In the genomic region with DNA sequence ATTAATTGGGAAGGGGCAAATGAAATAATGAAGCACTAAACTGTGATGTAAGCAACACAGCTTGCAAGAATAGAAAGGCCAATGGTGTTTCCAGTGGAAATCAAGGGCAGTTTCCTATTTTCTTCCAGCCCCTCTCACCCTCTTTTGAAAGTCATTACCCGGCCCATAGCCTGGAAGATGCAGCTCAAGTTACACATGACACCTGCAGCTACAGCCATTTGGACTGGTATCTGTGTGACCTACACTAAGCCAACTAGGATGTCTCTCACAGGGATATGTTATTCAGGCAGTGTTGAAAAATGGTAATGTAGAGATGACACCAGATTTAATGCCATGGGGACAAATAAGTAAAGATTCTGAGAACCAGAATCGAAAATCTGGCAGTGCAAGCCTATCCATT, we compare ENCODE assay signal across 18 cellular contexts.
DNase-seq lines count a peak whose midpoint lies in the region; ATAC-seq, FAIRE-seq and TF ChIP-seq lines count a peak whose summit lies in the region.
"Had no signal": no experiment of that assay in that cellular context is flagged by ENCODE, and none has a peak within 500 bp of the region (broad histone marks: within the 10 kb centered on the region; RNA-seq: fewer than 3 reads in every experiment).

No MANE protein-coding gene starts in this region.

- H3K36me3 ChIP-seq in KMS-11 (ENCODE audit: insufficient read depth) = no peaks in the 10 kb centered on the region
- H3K36me3 ChIP-seq in bronchial epithelial cell (ENCODE audit: control insufficient read depth, insufficient read depth, low read length) = no peaks in the 10 kb centered on the region
- H3K36me3 ChIP-seq in CD8-positive, alpha-beta memory T cell (ENCODE audit: insufficient read depth, low read length) = no peaks in the 10 kb centered on the region

- H3K9me3 Mint-ChIP-seq in CD8-positive, alpha-beta memory T cell = peaks cover 5 to 16% (median 8%) of the 10 kb centered on the region in 5 donors
- H3K9me3 Mint-ChIP-seq: H9 had no signal

- POLR2A ChIA-PET in CD8-positive, alpha-beta memory T cell (lab: Charles Lee) = no interaction called here

- H3K4me3 ChIP-seq in KMS-11 (IDR thresholded peaks at IDR 0.05; ENCODE audit: insufficient read depth, low read depth, low read length) (no peak overlapping the region), bronchial epithelial cell (ENCODE audit: low read depth, low read length) (no peak overlapping the region)
- H3K4me3 ChIP-seq in CD8-positive, alpha-beta memory T cell (ENCODE audit: low read length) = no peak overlapping the region
- H3K4me3 ChIP-seq: GM12878 had no signal

- no peaks in the 10 kb centered on the region for H3K79me2 ChIP-seq in KMS-11 (ENCODE audit: insufficient read depth, low read depth)

- H3K27ac Mint-ChIP-seq in CD8-positive, alpha-beta memory T cell = no peak overlapping the region
- H3K27ac Mint-ChIP-seq: CD4-positive, alpha-beta T cell; H9 had no signal

- peaks cover 81% of the 10 kb centered on the region for H3K4me1 ChIP-seq in KMS-11 (ENCODE audit: low read depth, poor library complexity, severe bottlenecking)
- no peaks in the 10 kb centered on the region for H3K4me1 ChIP-seq in CD8-positive, alpha-beta memory T cell (ENCODE audit: insufficient read depth, low read length)

- TF ChIP-seq CTCF in KMS-11 (conservative IDR thresholded peaks at IDR 0.05; ENCODE audit: low read depth, low read length) = no peak
- TF ChIP-seq CTCF in bronchial epithelial cell (IDR thresholded peaks at IDR 0.05; ENCODE audit: insufficient read depth, low read length, severe bottlenecking) = no peak
- no peak for TF ChIP-seq CTCF in GM10266 (IDR thresholded peaks at IDR 0.05; ENCODE audit: control insufficient read depth, insufficient read depth, low read depth, missing control alignments)

- FAIRE-seq in GM12891 (lab: Jason Lieb, UNC) (peak; percentile 60), bronchial epithelial cell (lab: Jason Lieb, UNC) (peak; percentile 23)
- FAIRE-seq: A204.1, GM12878, GM19239, H1 had no signal

- peak overlapping the region; percentile 5; the same call in 1 of the 2 replicates for H3K4me2 ChIP-seq in KMS-11

- H3K36me3 Mint-ChIP-seq in CD8-positive, alpha-beta memory T cell = no peaks in the 10 kb centered on the region

- ATAC-seq in HG03521 (IDR thresholded peaks at IDR 0.05; ENCODE audit: unreplicated experiment) = no peak
- ATAC-seq: GM12878 had no signal

- H3K9ac ChIP-seq in KMS-11 = no peak overlapping the region

- CTCF ChIA-PET in CD8-positive, alpha-beta memory T cell (lab: Charles Lee) = no interaction called here

- TF ChIP-seq POLR2A in GM12891 (IDR thresholded peaks at IDR 0.05; ENCODE audit: low read depth, low read length) = no peak

- no peak overlapping the region for H2AFZ ChIP-seq in KMS-11 (ENCODE audit: low read depth)

- H3K9me3 ChIP-seq in CD8-positive, alpha-beta memory T cell (ENCODE audit: low read length) = no peaks in the 10 kb centered on the region

- DNase-seq in GM12891 (ENCODE audit: insufficient read length, low spot score) = no peak
- peak; percentile 63 to 75 for DNase-seq in NCI-H524 (lab: John Stamatoyannopoulos, UW)
- no peak for DNase-seq in bronchial epithelial cell (ENCODE audit: low read depth)
- DNase-seq in CD8-positive, alpha-beta memory T cell = no peak
- no peak for DNase-seq in GM10266 (ENCODE audit: extremely low spot score)
- DNase-seq: ACHN; Calu3; CD4-positive, alpha-beta T cell; DMS79 treated with DMSO at 0.1 percent for 48 hours; GF-D8; H9 had no signal

- peaks cover 0 to 3% of the 10 kb centered on the region in 2 donors for H3K27me3 Mint-ChIP-seq in CD8-positive, alpha-beta memory T cell
- H3K27me3 Mint-ChIP-seq: CD4-positive, alpha-beta T cell had no signal

- H3K4me1 Mint-ChIP-seq in CD8-positive, alpha-beta memory T cell = peaks cover 0 to 11% (median 3%) of the 10 kb centered on the region in 3 donors

- no peaks in the 10 kb centered on the region for H4K20me1 ChIP-seq in KMS-11 (ENCODE audit: insufficient read depth)

- no peak overlapping the region for H3K27ac ChIP-seq in KMS-11
- no peak overlapping the region for H3K27ac ChIP-seq in CD8-positive, alpha-beta memory T cell (ENCODE audit: low read depth, low read length)
- H3K27ac ChIP-seq: C4-2B had no signal

- no peaks in the 10 kb centered on the region for H3K27me3 ChIP-seq in KMS-11 (ENCODE audit: insufficient read depth, low read depth)
- H3K27me3 ChIP-seq in bronchial epithelial cell (ENCODE audit: control insufficient read depth, insufficient read depth, low read length) = no peaks in the 10 kb centered on the region
- no peaks in the 10 kb centered on the region for H3K27me3 ChIP-seq in CD8-positive, alpha-beta memory T cell (ENCODE audit: insufficient read depth, low read length, poor library complexity, severe bottlenecking)

- H3K4me3 Mint-ChIP-seq in CD8-positive, alpha-beta memory T cell = no peak overlapping the region
- H3K4me3 Mint-ChIP-seq: CD4-positive, alpha-beta T cell; H9 had no signal

TF ChIP-seq in GM12891, 5 proteins besides CTCF, POLR2A, EP300 and RAD21:
- TF ChIP-seq PAX5 (IDR thresholded peaks at IDR 0.05; ENCODE audit: insufficient read depth, low read length, severe bottlenecking) (no peak), SPI1 (IDR thresholded peaks at IDR 0.05; ENCODE audit: low read depth, low read length) (no peak), POLR2AphosphoS5 (IDR thresholded peaks at IDR 0.05; ENCODE audit: low read depth, low read length) (no peak), POU2F2 (IDR thresholded peaks at IDR 0.05; ENCODE audit: low read depth, low read length) (no peak), TAF1 (IDR thresholded peaks at IDR 0.05; ENCODE audit: low read depth, low read length) (no peak)

Comparison
In these comparisons a context has a peak if more than half of its experiments do, and no peak if none do; other contexts are left out.
1. DNase-seq: peak in NCI-H524 (2 of 2); none in GM12891 (single experiment), bronchial epithelial cell (single experiment), CD8-positive, alpha-beta memory T cell (0 of 5) and GM10266 (single experiment).